Comparison of ENCODE assay signal across 18 cellular contexts in genomic region chr6:10269814-10270472, GRCh38.
DNase-seq lines count a peak whose midpoint lies in the region; ATAC-seq, FAIRE-seq and TF ChIP-seq lines count a peak whose summit lies in the region.
"Had no signal": no experiment of that assay in that cellular context is flagged by ENCODE, and none has a peak within 500 bp of the region (broad histone marks: within the 10 kb centered on the region; RNA-seq: fewer than 3 reads in every experiment).

No MANE protein-coding gene starts in this region.

- H3K79me2 ChIP-seq in HepG2 (ENCODE audit: insufficient read depth, low read length) = no peaks in the 10 kb centered on the region

- CTCF ChIA-PET in HepG2 (lab: Yijun Ruan, JAX; ENCODE audit: low intra/inter-chr PET ratio, low total read pairs) = no interaction called here

- peak; percentile 87 for FAIRE-seq in HepG2 (lab: Jason Lieb, UNC)
- FAIRE-seq: A204.1, GM12892 had no signal

- ATAC-seq in HepG2 (peak; percentile 89), right lobe of liver (no peak), HG03175 (IDR thresholded peaks at IDR 0.05; ENCODE audit: unreplicated experiment) (peak; percentile 92), psoas muscle (no peak)
- ATAC-seq: gastroesophageal sphincter had no signal

- peaks cover 0 to 14% of the 10 kb centered on the region in 2 experiments; a peak in 2 of 5 replicates for H3K27me3 ChIP-seq in HepG2 (ENCODE audit: control insufficient read depth in 1 of 2, insufficient read depth in 2 of 2, low read length in 2 of 2)
- H3K27me3 ChIP-seq in right lobe of liver = no peaks in the 10 kb centered on the region
- peaks cover 0 to 2% (median 0%) of the 10 kb centered on the region in 3 donors for H3K27me3 ChIP-seq in psoas muscle (ENCODE audit: insufficient read depth in 3 of 3, low read length in 2 of 3)

- TF ChIP-seq CTCF in HepG2 (CRISPR knock-in tag; IDR thresholded peaks at IDR 0.05) = no peak
- no peak for TF ChIP-seq CTCF in right lobe of liver (IDR thresholded peaks at IDR 0.05)
- no peak for TF ChIP-seq CTCF in VCaP (conservative IDR thresholded peaks at IDR 0.05)
- no peak for TF ChIP-seq CTCF in psoas muscle (IDR thresholded peaks at IDR 0.05)
- no peak for TF ChIP-seq CTCF in GM20000 (IDR thresholded peaks at IDR 0.05; ENCODE audit: extremely low read depth, missing control alignments)

- no peak for TF ChIP-seq RAD21 in HepG2 (CRISPR knock-in tag; IDR thresholded peaks at IDR 0.05)

- TF ChIP-seq POLR2A in HepG2 (IDR thresholded peaks at IDR 0.05; ENCODE audit: insufficient read depth in 1 of 2, low read depth in 2 of 2, low read length in 2 of 2) (no peak), right lobe of liver (IDR thresholded peaks at IDR 0.05) (no peak)

- under 1% methylated on average over 6 of the region's 6 CpGs for WGBS in HepG2 (ENCODE audit: low lambda C conversion rate)
- WGBS in right lobe of liver (ENCODE audit: insufficient coverage, low coverage, low lambda C conversion rate, missing lambda C conversion rate) = 40% methylated on average over 6 of the region's 6 CpGs
- WGBS in psoas muscle, 3 donors = 70 to 76% (median 73%) methylated on average over 6 of the region's 6 CpGs

- H3K36me3 ChIP-seq in HepG2 (replicated peaks in 1 of 2; ENCODE audit: control insufficient read depth in 1 of 2, insufficient read depth in 2 of 2, low read length in 2 of 2) (no peaks in the 10 kb centered on the region), right lobe of liver (no peaks in the 10 kb centered on the region), psoas muscle (ENCODE audit: insufficient read depth in 1 of 2, low read depth in 1 of 2) (no peaks in the 10 kb centered on the region)
- H3K36me3 ChIP-seq: gastroesophageal sphincter had no signal

- BruUV-seq in HepG2 (replicated peaks; lab: Mats Ljungman, UMichigan) = no TSS peak

- no peaks in the 10 kb centered on the region for H4K20me1 ChIP-seq in HepG2 (ENCODE audit: insufficient read depth, low read length)

- intact Hi-C loops in HepG2 (cut with micrococcal nuclease; ENCODE audit: unreplicated experiment) (no loop called here), right lobe of liver (cut with DNase I) (no loop called here), psoas muscle (cut with DNase I) (no loop called here)

- no peak overlapping the region for H3K27ac ChIP-seq in HepG2 (ENCODE audit: extremely low read length, insufficient read depth, low read length)
- H3K27ac ChIP-seq in right lobe of liver = no peak overlapping the region
- peak overlapping the region; percentile 56 for H3K27ac ChIP-seq in VCaP
- H3K27ac ChIP-seq in psoas muscle = no peak overlapping the region
- H3K27ac ChIP-seq: gastroesophageal sphincter had no signal

- H3K9me3 ChIP-seq in HepG2 (ENCODE audit: low read length) (no peaks in the 10 kb centered on the region), right lobe of liver (no peaks in the 10 kb centered on the region), psoas muscle (no peaks in the 10 kb centered on the region)
- H3K9me3 ChIP-seq: gastroesophageal sphincter had no signal

- no peak for TF ChIP-seq EP300 in HepG2 (IDR thresholded peaks at IDR 0.05; ENCODE audit: low read depth in 2 of 2, low read length in 2 of 2)
- TF ChIP-seq EP300 in HepG2 (CRISPR knock-in tag; IDR thresholded peaks at IDR 0.05; ENCODE audit: borderline replicate concordance) = no peak

- in situ Hi-C loops in HepG2 (cut with HindIII; ENCODE audit: extremely low pct_ligation_motif_present, low pct_unique_long_range_greater_than_20kb) = no loop called here

- no peak overlapping the region for H3K9ac ChIP-seq in HepG2 (ENCODE audit: insufficient read depth, low read depth, low read length)

- no peak overlapping the region for H3K4me2 ChIP-seq in HepG2 (ENCODE audit: low read depth, low read length)

- DNase-seq in HepG2 (ENCODE audit: low spot score) = peak; percentile 29
- no peak for DNase-seq in right lobe of liver
- DNase-seq in activated CD4-positive, alpha-beta T cell treated with anti-CD3 and anti-CD28 coated beads for 1 hour = no peak
- no peak for DNase-seq in psoas muscle
- DNase-seq in NCI-H82 (lab: John Stamatoyannopoulos, UW) = no peak
- DNase-seq in GM20000 (ENCODE audit: low spot score) = no peak
- DNase-seq: activated CD4-positive, alpha-beta memory T cell treated with anti-CD3 and anti-CD28 coated beads for 36 hours; activated naive CD4-positive, alpha-beta T cell; cortex of kidney; HCEC 1CT; NCI-H1930; occipital lobe; stimulated activated naive CD4-positive, alpha-beta T cell had no signal

- POLR2A ChIA-PET in HepG2 (lab: Yijun Ruan, JAX) = no interaction called here

- H3K4me3 ChIP-seq in HepG2 (replicated peaks in 1 of 3; ENCODE audit: insufficient read depth in 1 of 3, low read depth in 2 of 3, low read length in 3 of 3) (no peak overlapping the region), right lobe of liver (no peak overlapping the region), psoas muscle (no peak overlapping the region)
- H3K4me3 ChIP-seq: gastroesophageal sphincter had no signal

- H2AFZ ChIP-seq in HepG2 (ENCODE audit: low read length) = no peak overlapping the region

- H3K4me1 ChIP-seq in HepG2 (ENCODE audit: insufficient read depth, low read length) (no peaks in the 10 kb centered on the region), right lobe of liver (no peaks in the 10 kb centered on the region), psoas muscle (no peaks in the 10 kb centered on the region)
- H3K4me1 ChIP-seq: gastroesophageal sphincter had no signal

TF ChIP-seq in HepG2, 621 proteins besides CTCF, POLR2A, EP300 and RAD21 (continues in another document):
- TF ChIP-seq ZNF121 (CRISPR knock-in tag; IDR thresholded peaks at IDR 0.05) (no peak), PBX2 (CRISPR knock-in tag; IDR thresholded peaks at IDR 0.05) (peak; percentile 11; the same call in 1 of the 2 replicates), HNF1A (IDR thresholded peaks at IDR 0.05; ENCODE audit: low read depth) (no peak), HNF1A (CRISPR knock-in tag; IDR thresholded peaks at IDR 0.05; ENCODE audit: borderline replicate concordance) (peak; percentile 18; the same call in 1 of the 2 replicates), ZNF563 (CRISPR knock-in tag; IDR thresholded peaks at IDR 0.05) (no peak), HNRNPUL1 (IDR thresholded peaks at IDR 0.05; ENCODE audit: low read depth, low read length) (peak; percentile 48; the same call in 1 of the 2 replicates), SRY (CRISPR knock-in tag; IDR thresholded peaks at IDR 0.05) (no peak), SP5 (CRISPR knock-in tag; IDR thresholded peaks at IDR 0.05; ENCODE audit: borderline replicate concordance, low read depth) (no peak), PCBP2 (optimal IDR thresholded peaks at IDR 0.05; ENCODE audit: low read depth, low read length, poor library complexity, severe bottlenecking) (no peak), FOXK2 (IDR thresholded peaks at IDR 0.05) (no peak)

Comparison
In these comparisons a context has a peak if more than half of its experiments do, and no peak if none do; other contexts are left out.
1. ATAC-seq: peak in HepG2 (single experiment) and HG03175 (single experiment); none in right lobe of liver (0 of 4) and psoas muscle (0 of 4).